Comparison of ENCODE assay signal across 1 cellular context in the genomic region with DNA sequence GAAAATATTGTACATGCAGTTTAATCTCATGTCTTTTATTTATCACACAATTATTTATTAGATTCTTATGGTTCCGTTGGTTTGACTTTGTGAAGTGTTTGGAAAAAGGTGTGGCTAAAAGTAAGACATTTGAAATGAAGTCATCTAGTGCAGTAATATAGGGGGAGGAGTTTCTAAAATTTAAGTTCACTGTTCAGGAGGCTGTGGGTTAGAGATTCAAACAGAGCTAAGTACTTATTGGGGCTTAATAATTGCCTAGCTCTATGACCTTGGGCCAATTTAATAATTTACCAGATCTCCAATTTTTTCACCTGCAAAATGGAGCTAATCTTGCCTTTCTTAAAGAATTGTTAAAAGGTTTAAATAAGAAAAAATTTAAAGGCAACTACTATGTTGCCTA.
TF ChIP-seq lines count a peak whose summit lies in the region.

No MANE protein-coding gene starts in this region.

TF ChIP-seq in GM12878, 131 proteins besides CTCF, POLR2A, EP300 and RAD21 (continued from another document):
- no peak for TF ChIP-seq DPF2 (IDR thresholded peaks at IDR 0.05)
- TF ChIP-seq BHLHE40 (IDR thresholded peaks at IDR 0.05; ENCODE audit: borderline replicate concordance in 1 of 2, low read depth in 2 of 2, low read length in 1 of 2), result no peak
- no peak for TF ChIP-seq HDAC6 (IDR thresholded peaks at IDR 0.05; ENCODE audit: unreplicated experiment)
- no peak for TF ChIP-seq NFXL1 (IDR thresholded peaks at IDR 0.05; ENCODE audit: borderline replicate concordance)
- no peak for TF ChIP-seq BACH1 (IDR thresholded peaks at IDR 0.05; ENCODE audit: borderline replicate concordance)
- no peak for TF ChIP-seq POU2F2 (IDR thresholded peaks at IDR 0.05; ENCODE audit: borderline replicate concordance, low read depth, low read length)
- no peak for TF ChIP-seq ZZZ3 (IDR thresholded peaks at IDR 0.05; ENCODE audit: control insufficient read depth, insufficient read length, low read depth)
- TF ChIP-seq EZH2 (IDR thresholded peaks at IDR 0.05; ENCODE audit: borderline replicate concordance, control insufficient read depth, low read depth, low read length), result no peak
- TF ChIP-seq, protein P1, sequence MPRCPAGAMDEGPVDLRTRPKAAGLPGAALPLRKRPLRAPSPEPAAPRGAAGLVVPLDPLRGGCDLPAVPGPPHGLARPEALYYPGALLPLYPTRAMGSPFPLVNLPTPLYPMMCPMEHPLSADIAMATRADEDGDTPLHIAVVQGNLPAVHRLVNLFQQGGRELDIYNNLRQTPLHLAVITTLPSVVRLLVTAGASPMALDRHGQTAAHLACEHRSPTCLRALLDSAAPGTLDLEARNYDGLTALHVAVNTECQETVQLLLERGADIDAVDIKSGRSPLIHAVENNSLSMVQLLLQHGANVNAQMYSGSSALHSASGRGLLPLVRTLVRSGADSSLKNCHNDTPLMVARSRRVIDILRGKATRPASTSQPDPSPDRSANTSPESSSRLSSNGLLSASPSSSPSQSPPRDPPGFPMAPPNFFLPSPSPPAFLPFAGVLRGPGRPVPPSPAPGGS (IDR thresholded peaks at IDR 0.05; ENCODE audit: borderline replicate concordance, insufficient read depth, low read depth, low read length, poor library complexity, severe bottlenecking), result no peak
